ENCODE assay signal across 9 cellular contexts in genomic region chr3:58529516-58530353, GRCh38. TPM values are rescaled to one million over a fixed set of nuclear protein-coding genes. Genes with fewer than 3 reads are reported as not detected.
DNase-seq lines count a peak whose midpoint lies in the region; ATAC-seq and TF ChIP-seq lines count a peak whose summit lies in the region.
"Had no signal": no experiment of that assay in that cellular context is flagged by ENCODE, and none has a peak within 500 bp of the region (broad histone marks: within the 10 kb centered on the region; RNA-seq: fewer than 3 reads in every experiment).

No MANE protein-coding gene starts in this region.

- H3K36me3 Mint-ChIP-seq in CD8-positive, alpha-beta memory T cell, result no peaks in the 10 kb centered on the region
- no peaks in the 10 kb centered on the region for H3K36me3 Mint-ChIP-seq in CD4-positive, alpha-beta T cell (ENCODE audit: low read depth)

- no peak overlapping the region for H3K27ac Mint-ChIP-seq in CD8-positive, alpha-beta memory T cell
- H3K27ac Mint-ChIP-seq in CD4-positive, alpha-beta T cell, result no peak overlapping the region

- H3K9me3 ChIP-seq in DOHH2 (ENCODE audit: control insufficient read depth, insufficient read depth, low read length) (no peaks in the 10 kb centered on the region), ascending aorta (no peaks in the 10 kb centered on the region)
- no peaks in the 10 kb centered on the region for H3K9me3 ChIP-seq in CD8-positive, alpha-beta memory T cell (ENCODE audit: low read length)
- no peaks in the 10 kb centered on the region for H3K9me3 ChIP-seq in CD4-positive, alpha-beta T cell (ENCODE audit: control insufficient read depth, low read length)

- CTCF ChIA-PET in CD8-positive, alpha-beta memory T cell (lab: Charles Lee), result interaction anchor here (0.7 to 1.2 kb wide), 2 partner anchors 10 to 97 kb away, joined by 3 read pairs; no protein-coding TSS in a partner anchor
- CTCF ChIA-PET in CD4-positive, alpha-beta T cell (lab: Charles Lee), result no interaction called here

- H3K36me3 ChIP-seq in DOHH2 (ENCODE audit: control insufficient read depth, low read length) (no peaks in the 10 kb centered on the region), ascending aorta (peaks cover 9 to 65% of the 10 kb centered on the region in 2 donors)
- no peaks in the 10 kb centered on the region for H3K36me3 ChIP-seq in CD8-positive, alpha-beta memory T cell (ENCODE audit: insufficient read depth, low read length)

- peak; percentile 2 for ATAC-seq in left lobe of liver
- no peak for ATAC-seq in CD4-positive, alpha-beta T cell (ENCODE audit: poor library complexity)

- no peaks in the 10 kb centered on the region for H3F3A ChIP-seq in DOHH2 (ENCODE audit: control insufficient read depth, insufficient read depth)

- no peak overlapping the region for H3K4me3 Mint-ChIP-seq in CD8-positive, alpha-beta memory T cell
- H3K4me3 Mint-ChIP-seq in CD4-positive, alpha-beta T cell, result no peak overlapping the region

- H3K4me3 ChIP-seq in DOHH2 (ENCODE audit: low read length) (no peak overlapping the region), ascending aorta (no peak overlapping the region)
- H3K4me3 ChIP-seq in CD8-positive, alpha-beta memory T cell (ENCODE audit: low read length), result no peak overlapping the region

- POLR2A ChIA-PET in CD8-positive, alpha-beta memory T cell (lab: Charles Lee), result no interaction called here
- POLR2A ChIA-PET in CD4-positive, alpha-beta T cell (lab: Charles Lee), result interaction anchor here (1.2 kb wide), 1 partner anchor 57 kb away, joined by 3 read pairs; no protein-coding TSS in a partner anchor

- H3K79me2 ChIP-seq in DOHH2 (ENCODE audit: control insufficient read depth, low read length), result no peaks in the 10 kb centered on the region

- H3K27me3 Mint-ChIP-seq in CD8-positive, alpha-beta memory T cell, result no peaks in the 10 kb centered on the region
- H3K27me3 Mint-ChIP-seq in CD4-positive, alpha-beta T cell, result no peaks in the 10 kb centered on the region

- no peaks in the 10 kb centered on the region for H3K9me2 ChIP-seq in DOHH2 (replicated peaks; ENCODE audit: control insufficient read depth, low read length)

- TF ChIP-seq CTCF in DOHH2 (IDR thresholded peaks at IDR 0.05; ENCODE audit: low read depth, low read length, poor library complexity, severe bottlenecking) (peak; percentile 75), VCaP (conservative IDR thresholded peaks at IDR 0.05) (peak; percentile 38), ascending aorta (IDR thresholded peaks at IDR 0.05) (no peak)
- no peak for TF ChIP-seq CTCF in CD4-positive, alpha-beta T cell (IDR thresholded peaks at IDR 0.05)

- H3K4me1 Mint-ChIP-seq in CD8-positive, alpha-beta memory T cell, result peaks cover 6 to 8% (median 8%) of the 10 kb centered on the region in 3 donors
- H3K4me1 Mint-ChIP-seq in CD4-positive, alpha-beta T cell (ENCODE audit: low read depth), result peaks cover 7% of the 10 kb centered on the region

- H3K4me1 ChIP-seq in DOHH2 (ENCODE audit: control insufficient read depth, low read length), result peaks cover 11% of the 10 kb centered on the region; the same call in 1 of the 2 replicates
- peaks cover 7% of the 10 kb centered on the region for H3K4me1 ChIP-seq in CD8-positive, alpha-beta memory T cell (ENCODE audit: insufficient read depth, low read length)
- H3K4me1 ChIP-seq in ascending aorta, result no peaks in the 10 kb centered on the region

- H3K4me2 ChIP-seq in DOHH2 (ENCODE audit: low read length), result no peak overlapping the region

- DNase-seq in HT-29 (ENCODE audit: low spot score) (peak; percentile 16), left lobe of liver (ENCODE audit: low spot score) (no peak), ascending aorta (ENCODE audit: low spot score in 2 of 2) (no peak), NCI-H510A (lab: John Stamatoyannopoulos, UW) (no peak)
- DNase-seq in CD8-positive, alpha-beta memory T cell, result no peak
- DNase-seq in CD4-positive, alpha-beta T cell, result no peak
- DNase-seq: T-helper 1 cell had no signal

- H3K27me3 ChIP-seq in DOHH2 (ENCODE audit: control insufficient read depth, low read length) (no peaks in the 10 kb centered on the region), ascending aorta (no peaks in the 10 kb centered on the region)
- H3K27me3 ChIP-seq in CD8-positive, alpha-beta memory T cell (ENCODE audit: insufficient read depth, low read length, poor library complexity, severe bottlenecking), result no peaks in the 10 kb centered on the region
- H3K27me3 ChIP-seq in CD4-positive, alpha-beta T cell (ENCODE audit: control insufficient read depth, insufficient read depth, low read length), result no peaks in the 10 kb centered on the region

- no peaks in the 10 kb centered on the region for H3K9me3 Mint-ChIP-seq in CD8-positive, alpha-beta memory T cell
- H3K9me3 Mint-ChIP-seq in CD4-positive, alpha-beta T cell, result no peaks in the 10 kb centered on the region

- H4K20me1 ChIP-seq in DOHH2 (ENCODE audit: control insufficient read depth, insufficient read depth, low read depth, low read length), result no peaks in the 10 kb centered on the region

- H3K27ac ChIP-seq in DOHH2 (ENCODE audit: low read depth, low read length) (no peak overlapping the region), VCaP (peak overlapping the region; percentile 58), ascending aorta (no peak overlapping the region)
- H3K27ac ChIP-seq in CD8-positive, alpha-beta memory T cell (ENCODE audit: low read depth, low read length), result no peak overlapping the region
- no peak overlapping the region for H3K27ac ChIP-seq in CD4-positive, alpha-beta T cell (ENCODE audit: low read depth, low read length)

- intact Hi-C loops in ascending aorta (cut with DNase I), result loop anchor here (5.0 kb wide), 1 partner anchor 207 kb away; no protein-coding TSS in a partner anchor
- intact Hi-C loops in CD4-positive, alpha-beta T cell (cut with DNase I, micrococcal nuclease), result loop anchor here in 1 of 2 experiments (5.0 kb wide), 1 partner anchor 342 kb away; no protein-coding TSS in a partner anchor

RNA-seq across cellular contexts. Expression of gene ACOX2, which starts 7.3 kb away (rescaled TPM):
- not detected in 2 replicates for total RNA-seq in HT-29 (2014; rRNA removed; shearing (Covaris generic))
- total RNA-seq in left lobe of liver, result 285 TPM
- not detected for total RNA-seq in CD8-positive, alpha-beta memory T cell
- not detected for polyA plus RNA-seq in CD8-positive, alpha-beta memory T cell
- total RNA-seq in ascending aorta, result 32.6 TPM
- total RNA-seq in CD4-positive, alpha-beta T cell, result not detected

RNA-seq across cellular contexts. Expression of gene KCTD6, which starts 37.8 kb away (rescaled TPM):
- 1.2 and 1.3 TPM in 2 replicates for total RNA-seq in HT-29 (2014; rRNA removed; shearing (Covaris generic))
- total RNA-seq in left lobe of liver (5.2 TPM), ascending aorta (6.6 TPM)
- 1 to 10 TPM; 5.5 to 5.9 TPM for total RNA-seq in CD8-positive, alpha-beta memory T cell
- 12.2 TPM for polyA plus RNA-seq in CD8-positive, alpha-beta memory T cell
- total RNA-seq in CD4-positive, alpha-beta T cell, result 1 to 10 TPM; 3.8 to 5.0 TPM

RNA-seq across cellular contexts. Expression of gene FAM107A, which starts 47.5 kb away (rescaled TPM):
- total RNA-seq in HT-29 (2014; rRNA removed; shearing (Covaris generic)), result 0.10 TPM in 1 of 2 replicates, not detected in the other
- total RNA-seq in left lobe of liver, result 0.88 TPM
- total RNA-seq in CD8-positive, alpha-beta memory T cell, result not detected
- not detected for polyA plus RNA-seq in CD8-positive, alpha-beta memory T cell
- 93.4 TPM for total RNA-seq in ascending aorta
- not detected for total RNA-seq in CD4-positive, alpha-beta T cell

Comparison
In these comparisons a context has a peak if more than half of its experiments do, and no peak if none do; other contexts are left out.
1. CTCF ChIP-seq: peak in DOHH2 (single experiment) and VCaP (single experiment); none in ascending aorta (0 of 3) and CD4-positive, alpha-beta T cell (single experiment).
2. RNA of gene ACOX2, which starts 7.3 kb away (total RNA-seq): 285 TPM in left lobe of liver (single experiment) and 32.6 TPM in ascending aorta (single experiment); not detected in HT-29, not detected in CD8-positive, alpha-beta memory T cell and not detected in CD4-positive, alpha-beta T cell; every median in the first group is over 10 times any median in the second.
3. RNA of gene FAM107A, which starts 47.5 kb away (total RNA-seq): 93.4 TPM in ascending aorta (single experiment); 0.88 TPM in left lobe of liver (single experiment), 0.10 TPM in HT-29, not detected in CD8-positive, alpha-beta memory T cell and not detected in CD4-positive, alpha-beta T cell; every median in the first group is over 10 times any median in the second.